In genomic region chr1:26959722-26960624, GRCh38 we compare ENCODE assay signal across 8 cellular contexts. TPM values are rescaled to one million over a fixed set of nuclear protein-coding genes. Genes with fewer than 3 reads are reported as not detected.
A peak's percentile ranks its signal among the peaks of the same experiment; 100 is the strongest.
DNase-seq lines count a peak whose midpoint lies in the region; ATAC-seq and TF ChIP-seq lines count a peak whose summit lies in the region.

Gene KDF1, minus strand, starts transcription at chr1:26960468. Its CDS starts 8,088 bp downstream, at chr1:26952380.

- peaks cover 2 to 15% (median 4%) of the 10 kb centered on the region in 3 donors for H3K4me1 Mint-ChIP-seq in IgD-negative memory B cell
- peaks cover 5% of the 10 kb centered on the region for H3K4me1 Mint-ChIP-seq in memory B cell
- H3K4me1 Mint-ChIP-seq in stimulated activated naive CD8-positive, alpha-beta T cell treated with anti-CD3 and anti-CD28 coated beads, Interleukin-15, amount 100 ng/mL, for 72 hours = peaks cover 6% of the 10 kb centered on the region

- peaks cover 7% of the 10 kb centered on the region for H3K36me3 Mint-ChIP-seq in IgD-negative memory B cell
- peaks cover 7% of the 10 kb centered on the region for H3K36me3 Mint-ChIP-seq in memory B cell

- peak within 1 kb of the TSS; percentile 78 to 94 (median 90) for H3K4me3 Mint-ChIP-seq in IgD-negative memory B cell
- H3K4me3 Mint-ChIP-seq in memory B cell = peak within 1 kb of the TSS; percentile 87
- peak within 1 kb of the TSS; percentile 75 to 86 for H3K4me3 Mint-ChIP-seq in stimulated activated naive CD8-positive, alpha-beta T cell treated with anti-CD3 and anti-CD28 coated beads, Interleukin-15, amount 100 ng/mL, for 72 hours

- no peaks in the 10 kb centered on the region for H3K9me3 ChIP-seq in WERI-Rb-1 (ENCODE audit: severe bottlenecking)

- peaks cover 0 to 6% (median 2%) of the 10 kb centered on the region in 3 donors for H3K9me3 Mint-ChIP-seq in IgD-negative memory B cell
- H3K9me3 Mint-ChIP-seq in memory B cell = peaks cover 3% of the 10 kb centered on the region
- no peaks in the 10 kb centered on the region for H3K9me3 Mint-ChIP-seq in stimulated activated naive CD8-positive, alpha-beta T cell treated with anti-CD3 and anti-CD28 coated beads, Interleukin-15, amount 100 ng/mL, for 72 hours

- peaks cover 26% of the 10 kb centered on the region for H3K27me3 ChIP-seq in WERI-Rb-1 (ENCODE audit: insufficient read depth, low read depth, severe bottlenecking)

- DNase-seq in WERI-Rb-1 (peak; percentile 62), cerebellar cortex (ENCODE audit: low spot score) (peak; percentile 22), memory B cell (ENCODE audit: low spot score in 2 of 2) (peak; percentile 58 to 65), HuH-7.5 (ENCODE audit: low spot score) (no peak), erythroblast (lab: John Stamatoyannopoulos, UW) (no peak)
- DNase-seq in stimulated activated naive CD8-positive, alpha-beta T cell treated with anti-CD3 and anti-CD28 coated beads, Interleukin-15, amount 100 ng/mL, for 72 hours = peak; percentile 23 to 35

- peak; percentile 99 for ATAC-seq in memory B cell (ENCODE audit: low read depth)
- peak; percentile 83 for ATAC-seq in stimulated activated naive CD8-positive, alpha-beta T cell treated with anti-CD3 and anti-CD28 coated beads, Interleukin-15, amount 100 ng/mL, for 72 hours
- no peak for ATAC-seq in HG02798 (IDR thresholded peaks at IDR 0.05; ENCODE audit: poor library complexity, unreplicated experiment)

- H3K27ac ChIP-seq in WERI-Rb-1 = no peak within 1 kb of the TSS

- H3K27me3 Mint-ChIP-seq in IgD-negative memory B cell = peaks cover 11% of the 10 kb centered on the region
- H3K27me3 Mint-ChIP-seq in memory B cell = peaks cover 10% of the 10 kb centered on the region
- H3K27me3 Mint-ChIP-seq in stimulated activated naive CD8-positive, alpha-beta T cell treated with anti-CD3 and anti-CD28 coated beads, Interleukin-15, amount 100 ng/mL, for 72 hours = peaks cover 53% of the 10 kb centered on the region

- peak within 1 kb of the TSS; percentile 62 for H3K4me3 ChIP-seq in WERI-Rb-1 (ENCODE audit: low read depth, low read length)

- no peaks in the 10 kb centered on the region for H3K36me3 ChIP-seq in WERI-Rb-1

- H3K27ac Mint-ChIP-seq in IgD-negative memory B cell (peak within 1 kb of the TSS; percentile 21 to 91 (median 76)), memory B cell (peak within 1 kb of the TSS; percentile 63)
- H3K27ac Mint-ChIP-seq in stimulated activated naive CD8-positive, alpha-beta T cell treated with anti-CD3 and anti-CD28 coated beads, Interleukin-15, amount 100 ng/mL, for 72 hours = peak within 1 kb of the TSS; percentile 72 to 74

- TF ChIP-seq CTCF in WERI-Rb-1 (IDR thresholded peaks at IDR 0.05; ENCODE audit: low read depth, low read length) = peak; percentile 58

- TF ChIP-seq POLR2A in erythroblast (IDR thresholded peaks at IDR 0.05; ENCODE audit: low read length) = no peak

RNA-seq across cellular contexts. Expression of gene KDF1, which starts in this region (rescaled TPM):
- polyA plus RNA-seq in IgD-negative memory B cell = 2.9 TPM

Comparison
In these comparisons a context has a peak if more than half of its experiments do, and no peak if none do; other contexts are left out.
1. DNase-seq: peak in WERI-Rb-1 (single experiment), cerebellar cortex (single experiment), memory B cell (2 of 2) and stimulated activated naive CD8-positive, alpha-beta T cell treated with anti-CD3 and anti-CD28 coated beads, Interleukin-15, amount 100 ng/mL, for 72 hours (2 of 2); none in HuH-7.5 (single experiment) and erythroblast (0 of 2).
2. Peak in every context shown above with its lines, with median percentiles within 50 percentile points of each other: H3K27ac Mint-ChIP-seq and H3K4me3 Mint-ChIP-seq.